In the genomic region with DNA sequence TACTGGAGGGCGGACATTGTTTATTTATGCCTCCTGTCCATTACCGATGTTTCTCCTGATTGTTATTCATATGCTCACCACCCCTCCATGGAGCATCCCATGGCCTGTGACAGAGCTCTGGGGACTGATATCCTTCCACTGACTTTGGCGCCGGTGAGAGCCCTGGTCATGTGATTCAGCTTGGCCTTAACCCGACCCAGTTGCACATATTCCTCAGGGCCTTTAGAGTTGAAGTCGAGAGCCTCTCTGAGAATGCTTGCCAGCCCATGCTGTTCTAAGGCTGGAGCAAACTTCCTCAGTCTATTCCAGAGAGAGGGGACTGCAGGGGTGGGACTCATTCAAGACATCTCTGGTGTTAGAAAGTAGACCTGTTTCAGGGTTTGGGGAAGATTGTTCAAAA, we compare ENCODE assay signal across 4 cellular contexts. TPM values are rescaled to one million over a fixed set of nuclear protein-coding genes. Genes with fewer than 3 reads are reported as not detected.
A peak's percentile ranks its signal among the peaks of the same experiment; 100 is the strongest.
DNase-seq lines count a peak whose midpoint lies in the region; ATAC-seq, FAIRE-seq and TF ChIP-seq lines count a peak whose summit lies in the region.
"Not testable (repeated sequence)": the region's sequence is repeated elsewhere in the genome, so short reads cannot be mapped to it uniquely, and the experiment has no call there.

No MANE protein-coding gene starts in this region.

- not testable (repeated sequence) for H2BK20ac ChIP-seq in IMR-90 (ENCODE audit: low read depth, low read length)

- BruUV-seq in IMR-90 (replicated peaks; lab: Mats Ljungman, UMichigan); K562 (replicated peaks; lab: Mats Ljungman, UMichigan): not testable (repeated sequence)

- not testable (repeated sequence) for H3K36me3 ChIP-seq in IMR-90 (ENCODE audit: control insufficient read depth, insufficient read depth, low read length); K562 (ENCODE audit: control insufficient read depth, insufficient read depth, low read length)

- not testable (repeated sequence) for H2AFZ ChIP-seq in IMR-90 (replicated peaks; ENCODE audit: low read length, poor library complexity)
- H2AFZ ChIP-seq in K562 (ENCODE audit: low read depth, low read length), result peak overlapping the region; percentile 33; the same call in 1 of the 2 replicates

- H3K9ac ChIP-seq in IMR-90 (ENCODE audit: low read depth, low read length); K562 (ENCODE audit: insufficient read depth in 1 of 2, low read depth in 2 of 2, low read length in 2 of 2): not testable (repeated sequence)

- in situ Hi-C loops in IMR-90 (cut with MboI; ENCODE audit: low sequenced_read_pairs); K562 (cut with MboI): not testable (repeated sequence)

- TF ChIP-seq CTCF in IMR-90 (conservative IDR thresholded peaks at IDR 0.05; ENCODE audit: low read depth, low read length); WTC11 (IDR thresholded peaks at IDR 0.05); K562 (IDR thresholded peaks at IDR 0.05 in 2 of 3, conservative IDR thresholded peaks at IDR 0.05 in 1 of 3; ENCODE audit: insufficient read depth in 2 of 3, low read depth in 1 of 3, low read length in 3 of 3); neural crest cell (conservative IDR thresholded peaks at IDR 0.05): not testable (repeated sequence)

- H3K4me3 Mint-ChIP-seq in WTC11, neural crest cell: not testable (repeated sequence)

- 70% methylated on average over 2 of the region's 6 CpGs; no CpG with 5 or more reads in 1 of the 2 experiments for WGBS in IMR-90 (ENCODE audit: extremely low coverage in 2 of 2, insufficient read length in 1 of 2), 2 experiments
- WGBS in K562 (ENCODE audit: insufficient coverage, low coverage, missing lambda C conversion rate), result 24% methylated on average over 6 of the region's 6 CpGs

- not testable (repeated sequence) for H3K36me3 Mint-ChIP-seq in WTC11; neural crest cell (ENCODE audit: low read depth)

- H3K4me3 ChIP-seq in IMR-90 (ENCODE audit: insufficient read depth, low read depth, low read length); K562: not testable (repeated sequence)

- not testable (repeated sequence) for H2BK5ac ChIP-seq in IMR-90 (ENCODE audit: low read depth, low read length, poor library complexity, severe bottlenecking)

- H2AK9ac ChIP-seq in IMR-90 (replicated peaks; ENCODE audit: low read depth, low read length, poor library complexity), result not testable (repeated sequence)

- H3K4me1 ChIP-seq in IMR-90 (ENCODE audit: control insufficient read depth, insufficient read depth, low read length); K562 (replicated peaks in 1 of 2; ENCODE audit: control insufficient read depth in 2 of 2, insufficient read depth in 2 of 2, low read length in 2 of 2): not testable (repeated sequence)

- TF ChIP-seq EP300 in K562 (IDR thresholded peaks at IDR 0.05; ENCODE audit: low read length), result not testable (repeated sequence)

- H3K56ac ChIP-seq in IMR-90 (ENCODE audit: extremely low read depth, insufficient read depth, low read length), result not testable (repeated sequence)

- H3K9me3 Mint-ChIP-seq in WTC11, neural crest cell: not testable (repeated sequence)

- POLR2A ChIA-PET in IMR-90 (lab: Charles Lee; ENCODE audit: unreplicated experiment); WTC11 (lab: Charles Lee); K562 (lab: Yijun Ruan, JAX): not testable (repeated sequence)

- H3K4me1 Mint-ChIP-seq in WTC11, neural crest cell: not testable (repeated sequence)

- not testable (repeated sequence) for H3K79me2 ChIP-seq in K562 (ENCODE audit: control insufficient read depth, insufficient read depth, low read length)

- not testable (repeated sequence) for TF ChIP-seq POLR2A in IMR-90 (IDR thresholded peaks at IDR 0.05; ENCODE audit: low read depth, low read length); K562 (conservative IDR thresholded peaks at IDR 0.05)

- not testable (repeated sequence) for H3K4me2 ChIP-seq in IMR-90 (ENCODE audit: low read depth, low read length); K562 (ENCODE audit: insufficient read depth, low read length)

- H3K4ac ChIP-seq in IMR-90 (ENCODE audit: low read depth, low read length), result not testable (repeated sequence)

- not testable (repeated sequence) for H4K5ac ChIP-seq in IMR-90 (ENCODE audit: low read depth, low read length)

- FAIRE-seq in K562 (lab: Jason Lieb, UNC), result not testable (repeated sequence)

- H3K18ac ChIP-seq in IMR-90 (ENCODE audit: low read depth, low read length), result peak overlapping the region; percentile 23

- CTCF ChIA-PET in IMR-90 (lab: Yijun Ruan, JAX); WTC11 (lab: Charles Lee); K562 (lab: Yijun Ruan, JAX; ENCODE audit: low intra/inter-chr PET ratio): not testable (repeated sequence)

- not testable (repeated sequence) for H3K14ac ChIP-seq in IMR-90 (replicated peaks; ENCODE audit: low read depth, low read length)

- not testable (repeated sequence) for H3K27ac ChIP-seq in IMR-90 (ENCODE audit: insufficient read depth, low read length); K562 (ENCODE audit: extremely low read depth, low read depth, low read length)

- dilution Hi-C loops in IMR-90 (cut with HindIII; ENCODE audit: low sequenced_read_pairs, unreplicated experiment), result not testable (repeated sequence)

- not testable (repeated sequence) for H3K23ac ChIP-seq in IMR-90 (ENCODE audit: low read depth, low read length)

- not testable (repeated sequence) for H4K8ac ChIP-seq in IMR-90 (ENCODE audit: low read depth in 2 of 2, low read length in 2 of 2)

- not testable (repeated sequence) for H3K9me1 ChIP-seq in IMR-90 (ENCODE audit: insufficient read depth, low read length); K562 (ENCODE audit: control insufficient read depth, insufficient read depth, low read length)

- H3K27me3 Mint-ChIP-seq in WTC11 (ENCODE audit: low read depth); neural crest cell (ENCODE audit: low read depth): not testable (repeated sequence)

- not testable (repeated sequence) for H3K9me3 ChIP-seq in IMR-90 (ENCODE audit: control insufficient read depth, insufficient read depth, low read length); K562 (replicated peaks; ENCODE audit: control insufficient read depth, insufficient read depth, low read depth, low read length)

- H4K20me1 ChIP-seq in IMR-90 (ENCODE audit: insufficient read depth, low read length); K562 (replicated peaks; ENCODE audit: control insufficient read depth, insufficient read depth, low read length): not testable (repeated sequence)

- H2AK5ac ChIP-seq in IMR-90 (ENCODE audit: low read depth, low read length), result not testable (repeated sequence)

- not testable (repeated sequence) for DNase-seq in IMR-90; WTC11 (ENCODE audit: low spot score); K562 (ENCODE audit: extremely low read depth in 1 of 4, low spot score in 3 of 4); neural crest cell (ENCODE audit: low read depth, low spot score)

- H3K27me3 ChIP-seq in IMR-90 (ENCODE audit: control insufficient read depth, insufficient read depth, low read length); K562 (ENCODE audit: control insufficient read depth in 2 of 2, insufficient read depth in 2 of 2, low read length in 2 of 2): not testable (repeated sequence)

- H2BK15ac ChIP-seq in IMR-90 (ENCODE audit: low read depth, low read length), result not testable (repeated sequence)

- not testable (repeated sequence) for TF ChIP-seq RAD21 in IMR-90 (IDR thresholded peaks at IDR 0.05; ENCODE audit: low read length); K562 (CRISPR knock-in tag; conservative IDR thresholded peaks at IDR 0.05 in 1 of 2, IDR thresholded peaks at IDR 0.05 in 1 of 2)

- H3K79me1 ChIP-seq in IMR-90 (ENCODE audit: low read depth in 1 of 2, low read length in 2 of 2), result not testable (repeated sequence)

- not testable (repeated sequence) for H2BK120ac ChIP-seq in IMR-90 (ENCODE audit: low read depth, low read length)

- not testable (repeated sequence) for H3K27ac Mint-ChIP-seq in WTC11
- peak overlapping the region; percentile 75 for H3K27ac Mint-ChIP-seq in neural crest cell (ENCODE audit: unreplicated experiment)

- intact Hi-C loops in IMR-90 (cut with micrococcal nuclease), result not testable (repeated sequence)
- intact Hi-C loops in K562 (cut with micrococcal nuclease), result loop anchor here (5.0 kb wide), 1 partner anchor 126 kb away; no protein-coding TSS in a partner anchor

- ATAC-seq in IMR-90 (ENCODE audit: low read depth); WTC11; K562: not testable (repeated sequence)

- not testable (repeated sequence) for H4K91ac ChIP-seq in IMR-90 (ENCODE audit: insufficient read depth, low read depth, low read length)

RNA-seq across cellular contexts. Expression of a gene that starts 11.6 kb away (rescaled TPM):
- total RNA-seq in IMR-90 (2012; rRNA removed) (29.0 and 32.8 TPM in 2 replicates), WTC11 (2021) (21.2 to 27.2 TPM (median 21.8 TPM) in 3 replicates), K562 (2014; rRNA removed) (23.0 and 30.5 TPM in 2 replicates), K562 (2014; rRNA removed; fragmentation: Illumina TruSeq; extraction: Trizol) (45.6 and 50.1 TPM in 2 replicates), K562 (2015; rRNA removed; fragmentation: Illumina TruSeq; extraction: Trizol) (37.4 and 39.0 TPM in 2 replicates), K562 (2021) (28.3 and 31.4 TPM in 2 replicates), neural crest cell (27.2 and 29.0 TPM in 2 replicates)
- polyA plus RNA-seq in IMR-90 (2012; rRNA removed) (11.8 and 13.5 TPM in 2 replicates), K562 (2011; rRNA removed) (52.4 and 63.4 TPM in 2 replicates), K562 (2014; fragmentation: Illumina TruSeq; extraction: Trizol) (33.1 and 44.3 TPM in 2 replicates), K562 (2014; fragmentation: Nextera tagmentation; extraction: Ambion mirVana) (10 to 100 TPM; 33.1 to 40.7 TPM), K562 (2014; rRNA removed) (23.8 and 29.7 TPM in 2 replicates)
- 3.9 and 4.4 TPM in 2 replicates for polyA plus RNA-seq in IMR-90 (2012; cell fraction: cytosol; rRNA removed)
- polyA plus RNA-seq in IMR-90 (2012; cell fraction: nucleus; rRNA removed; ENCODE audit: low replicate concordance), result 10.0 and 32.6 TPM in 2 replicates
- total RNA-seq in K562 (2011; cell fraction: chromatin; rRNA removed; ENCODE audit: low replicate concordance), result 223 and 304 TPM in 2 replicates
- total RNA-seq in K562 (2011; cell fraction: nucleolus; rRNA removed), result 106 and 112 TPM in 2 replicates
- 161 and 187 TPM in 2 replicates for total RNA-seq in K562 (2011; cell fraction: nucleoplasm; rRNA removed)
- polyA plus RNA-seq in K562 (2011; cell fraction: cytosol; rRNA removed), result 20.7 and 52.4 TPM in 2 replicates
- polyA plus RNA-seq in K562 (2011; cell fraction: nucleus; rRNA removed), result 70.2 and 87.7 TPM in 2 replicates
- polyA plus RNA-seq in K562 (2012), result 18.1 and 20.4 TPM in 2 replicates
- polyA minus RNA-seq in K562 (2011; rRNA and poly(A)+ RNA removed), result 107 and 110 TPM in 2 replicates
- 17.7 and 39.5 TPM in 2 replicates for polyA minus RNA-seq in K562 (2011; cell fraction: cytosol; rRNA and poly(A)+ RNA removed)
- 72.2 and 121 TPM in 2 replicates for polyA minus RNA-seq in K562 (2011; cell fraction: nucleus; rRNA and poly(A)+ RNA removed)
